Comparison of ENCODE assay signal across 31 cellular contexts in the genomic region with DNA sequence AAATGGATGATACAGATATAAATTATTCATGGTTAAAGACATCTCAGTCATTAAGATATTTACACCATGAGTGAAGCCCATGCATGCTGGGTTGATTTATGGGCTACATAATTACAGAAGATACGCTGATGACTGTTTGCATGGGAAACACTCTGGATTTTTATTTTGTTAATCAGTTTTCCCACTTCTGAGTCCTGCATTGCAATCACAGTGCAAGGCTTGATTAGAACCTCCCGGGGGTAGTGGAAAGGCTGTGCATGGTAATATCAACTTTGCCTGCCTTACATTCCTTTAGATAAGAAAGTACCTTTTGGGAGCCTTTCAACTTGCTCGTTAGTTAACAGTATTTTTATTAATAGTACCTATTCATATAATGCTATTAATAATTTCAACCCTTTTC.
"Had no signal": no experiment of that assay in that cellular context is flagged by ENCODE, and none has a peak within 500 bp of the region (broad histone marks: within the 10 kb centered on the region; RNA-seq: fewer than 3 reads in every experiment).

No MANE protein-coding gene starts in this region.

- H3K9me3 ChIP-seq: body of pancreas, SJCRH30 had no signal

- H3K27ac Mint-ChIP-seq: activated CD4-positive, alpha-beta T cell treated with anti-CD3 and anti-CD28 coated beads for 36 hours; activated CD4-positive, alpha-beta T cell treated with anti-CD3 and anti-CD28 coated beads, Interleukin-2, amount 10 ng/mL, durations not matched to agents 7 days and 5 days; activated CD8-positive, alpha-beta T cell treated with anti-CD3 and anti-CD28 coated beads, Interleukin-2, amount 10 ng/mL, durations not matched to agents 7 days and 5 days; activated naive CD4-positive, alpha-beta T cell treated with anti-CD3 and anti-CD28 coated beads, Interleukin-2, amount 50 U/mL, for 24 hours; activated naive CD8-positive, alpha-beta T cell treated with anti-CD3 and anti-CD28 coated beads, Interleukin-2, amount 10 ng/mL, durations not matched to agents 7 days and 5 days; activated T-cell treated with anti-CD3 and anti-CD28 coated beads, Interleukin-2, amount 50 U/mL, for 24 hours; activated T-helper 2 cell treated with anti-CD3 and anti-CD28 coated beads, Interferon-gamma antibody, Interleukin-2, Interleukin-4, amounts not matched to agents 10 μg/mL and 5 μg/mL and 100 μg/mL, durations not matched to agents 14 hours and 24 hours and 36 hours had no signal

- DNase-seq: activated CD4-positive, alpha-beta T cell treated with anti-CD3 and anti-CD28 coated beads for 36 hours; activated CD4-positive, alpha-beta T cell treated with anti-CD3 and anti-CD28 coated beads, Interleukin-2, amount 10 ng/mL, durations not matched to agents 7 days and 5 days; activated CD4-positive, alpha-beta T cell treated with anti-CD3 and anti-CD28 coated beads, Interleukin-2, amount 50 U/mL, for 48 hours; activated CD8-positive, alpha-beta T cell treated with anti-CD3 and anti-CD28 coated beads, Interleukin-2, amount 10 ng/mL, durations not matched to agents 7 days and 5 days; activated gamma-delta T cell; activated naive CD4-positive, alpha-beta T cell treated with Interleukin-2 at 50 U/mL for 16 hours; activated naive CD8-positive, alpha-beta T cell treated with anti-CD3 and anti-CD28 coated beads, Interleukin-2, amount 10 ng/mL, durations not matched to agents 7 days and 5 days; activated T-cell treated with anti-CD3 and anti-CD28 coated beads, Interleukin-2, amount 50 U/mL, for 24 hours; amygdala; body of pancreas; central memory CD4-positive, alpha-beta T cell; Kasumi-1; KBM-7; MG63; NCI-H1436; NCI-H2029; NCI-H2171 treated with DMSO at 0.1 percent for 48 hours; NCI-H2227 treated with DMSO at 0.1 percent for 48 hours; NCI-H446 treated with DMSO at 0.1 percent for 48 hours; NCI-H524; NCI-H774; SHP77; T1000 had no signal

- H3K27me3 Mint-ChIP-seq: activated naive CD4-positive, alpha-beta T cell treated with anti-CD3 and anti-CD28 coated beads, Interleukin-2, amount 50 U/mL, for 24 hours; activated naive CD8-positive, alpha-beta T cell treated with anti-CD3 and anti-CD28 coated beads, Interleukin-2, amount 10 ng/mL, durations not matched to agents 7 days and 5 days had no signal

- ATAC-seq: activated CD4-positive, alpha-beta T cell treated with anti-CD3 and anti-CD28 coated beads for 36 hours; activated CD4-positive, CD25-positive, alpha-beta regulatory T cell treated with anti-CD3 and anti-CD28 coated beads, Interleukin-2, amount 50 U/mL, for 24 hours; activated CD8-positive, alpha-beta T cell treated with anti-CD3 and anti-CD28 coated beads, Interleukin-2, amount 10 ng/mL, durations not matched to agents 7 days and 5 days; body of pancreas; Panc1; WTC11 had no signal

- H3K9me3 Mint-ChIP-seq: activated naive CD4-positive, alpha-beta T cell treated with anti-CD3 and anti-CD28 coated beads, Interleukin-2, amount 50 U/mL, for 24 hours; activated T-helper 2 cell treated with anti-CD3 and anti-CD28 coated beads, Interferon-gamma antibody, Interleukin-2, Interleukin-4, amounts not matched to agents 10 μg/mL and 5 μg/mL and 100 μg/mL, durations not matched to agents 14 hours and 24 hours and 36 hours had no signal

- H3K4me3 ChIP-seq: ascending aorta, body of pancreas, MG63, SJCRH30, SK-N-MC had no signal

- H3K4me1 ChIP-seq: ascending aorta, body of pancreas had no signal

- H3K4me3 Mint-ChIP-seq: activated CD4-positive, alpha-beta T cell treated with anti-CD3 and anti-CD28 coated beads for 36 hours; activated CD4-positive, alpha-beta T cell treated with anti-CD3 and anti-CD28 coated beads, Interleukin-2, amount 10 ng/mL, durations not matched to agents 7 days and 5 days; activated CD8-positive, alpha-beta T cell treated with anti-CD3 and anti-CD28 coated beads, Interleukin-2, amount 10 ng/mL, durations not matched to agents 7 days and 5 days; activated naive CD4-positive, alpha-beta T cell treated with anti-CD3 and anti-CD28 coated beads, Interleukin-2, amount 50 U/mL, for 24 hours; activated naive CD8-positive, alpha-beta T cell treated with anti-CD3 and anti-CD28 coated beads, Interleukin-2, amount 10 ng/mL, durations not matched to agents 7 days and 5 days; activated T-cell treated with anti-CD3 and anti-CD28 coated beads, Interleukin-2, amount 50 U/mL, for 24 hours; WTC11 had no signal

- H3K36me3 ChIP-seq: ascending aorta, MG63, SJCRH30 had no signal

- H3K27ac ChIP-seq: ascending aorta, body of pancreas, SJCRH30, SK-N-MC had no signal

- H3K4me1 Mint-ChIP-seq: activated CD4-positive, alpha-beta T cell treated with anti-CD3 and anti-CD28 coated beads for 36 hours; activated CD4-positive, alpha-beta T cell treated with anti-CD3 and anti-CD28 coated beads, Interleukin-2, amount 10 ng/mL, durations not matched to agents 7 days and 5 days; activated naive CD4-positive, alpha-beta T cell treated with anti-CD3 and anti-CD28 coated beads, Interleukin-2, amount 50 U/mL, for 24 hours; activated naive CD8-positive, alpha-beta T cell treated with anti-CD3 and anti-CD28 coated beads, Interleukin-2, amount 10 ng/mL, durations not matched to agents 7 days and 5 days had no signal

- H3K36me3 Mint-ChIP-seq: activated naive CD8-positive, alpha-beta T cell treated with anti-CD3 and anti-CD28 coated beads, Interleukin-2, amount 10 ng/mL, durations not matched to agents 7 days and 5 days had no signal
